Comparison of ENCODE assay signal across 8 cellular contexts in the genomic region with DNA sequence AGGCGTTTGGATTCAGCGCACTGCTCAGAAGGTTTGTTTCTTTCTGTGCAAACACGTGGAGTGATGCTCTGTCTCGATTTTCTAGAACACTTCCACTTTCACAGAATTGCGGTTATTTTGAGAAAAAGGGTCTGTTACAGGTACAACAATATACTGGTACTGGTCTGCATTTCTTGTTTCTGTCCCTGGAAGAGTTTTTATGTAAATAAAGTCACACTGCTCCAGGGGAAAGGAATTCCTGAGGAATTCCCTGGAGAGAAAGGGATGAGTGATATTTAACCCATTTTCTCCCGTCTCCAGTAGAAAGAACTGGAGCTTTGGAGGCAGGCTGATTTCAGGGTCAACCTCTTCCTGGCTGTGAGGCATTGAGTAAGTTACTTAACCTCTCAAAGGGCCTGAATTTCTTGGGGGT. TPM values are rescaled to one million over a fixed set of nuclear protein-coding genes. Genes with fewer than 3 reads are reported as not detected.
A peak's percentile ranks its signal among the peaks of the same experiment; 100 is the strongest.
DNase-seq lines count a peak whose midpoint lies in the region; ATAC-seq lines count a peak whose summit lies in the region.

No MANE protein-coding gene starts in this region.

- peak overlapping the region; percentile 49; the same call in 1 of the 2 replicates for H3K27ac ChIP-seq in SJCRH30

- no peaks in the 10 kb centered on the region for H3K9me3 ChIP-seq in SJCRH30 (replicated peaks)
- no peaks in the 10 kb centered on the region for H3K9me3 ChIP-seq in iPS-18c (ENCODE audit: control insufficient read depth, insufficient read depth, low read length)

- no peaks in the 10 kb centered on the region for H3K36me3 ChIP-seq in SJCRH30

- peaks cover 13% of the 10 kb centered on the region for H3K4me1 ChIP-seq in SJCRH30

- peak overlapping the region; percentile 35 for H3K4me3 ChIP-seq in SJCRH30
- 0 out of 2 replicates have a peak overlapping the region, but pooled peaks have one; percentile 21 for H3K4me3 ChIP-seq in iPS-18c (ENCODE audit: insufficient read depth, low read depth, low read length)

- no peaks in the 10 kb centered on the region for H3K27me3 ChIP-seq in SJCRH30

- peak; percentile 11 for ATAC-seq in GM19438 (IDR thresholded peaks at IDR 0.05; ENCODE audit: low read depth, unreplicated experiment)

- DNase-seq in AG08396 (ENCODE audit: low spot score), result peak; percentile 38
- DNase-seq in SJCRH30, result peak in 1 of 2 experiments; percentile 42
- DNase-seq in DMS153 (lab: John Stamatoyannopoulos, UW), result no peak
- DNase-seq in amniotic stem cell (lab: John Stamatoyannopoulos, UW), result no peak
- DNase-seq in NCI-H1092 (lab: John Stamatoyannopoulos, UW), result no peak
- DNase-seq in SHP77 (lab: John Stamatoyannopoulos, UW), result no peak

RNA-seq across cellular contexts. Expression of gene RMI2, which starts 16.2 kb away (rescaled TPM):
- 28.2 and 33.0 TPM in 2 replicates for total RNA-seq in SJCRH30 (2014; rRNA removed; shearing (Covaris generic))

RNA-seq across cellular contexts. Expression of gene PRM1, which starts 48.0 kb away (rescaled TPM):
- not detected in 2 replicates for total RNA-seq in SJCRH30 (2014; rRNA removed; shearing (Covaris generic))

RNA-seq across cellular contexts. Expression of gene PRM2, which starts 52.8 kb away (rescaled TPM):
- not detected in 2 replicates for total RNA-seq in SJCRH30 (2014; rRNA removed; shearing (Covaris generic))

RNA-seq across cellular contexts. Expression of gene PRM3, which starts 55.7 kb away (rescaled TPM):
- not detected in 2 replicates for total RNA-seq in SJCRH30 (2014; rRNA removed; shearing (Covaris generic))

RNA-seq across cellular contexts. Expression of gene TNP2, which starts 60.0 kb away (rescaled TPM):
- not detected in 2 replicates for total RNA-seq in SJCRH30 (2014; rRNA removed; shearing (Covaris generic))
